ENCODE assay signal across 6 cellular contexts in the genomic region with DNA sequence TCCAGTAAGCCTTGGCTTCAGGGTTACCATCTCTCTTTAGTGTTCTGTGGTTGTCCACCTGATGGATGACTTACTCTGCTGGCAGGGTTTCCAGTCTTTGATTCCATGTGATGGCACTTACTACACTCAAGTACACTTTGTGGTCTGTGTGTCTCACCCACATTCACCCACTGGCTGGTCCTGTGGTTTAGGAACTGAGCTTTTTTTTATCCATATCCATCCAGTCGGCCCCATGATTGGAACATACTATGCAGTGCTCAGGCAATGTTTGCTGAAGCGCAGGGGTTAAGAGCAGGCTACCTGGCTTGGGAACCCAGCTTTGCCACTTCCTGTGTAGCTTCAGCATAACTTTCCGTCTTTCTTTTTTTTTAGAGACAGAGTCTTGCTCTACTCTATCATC. TPM values are rescaled to one million over a fixed set of nuclear protein-coding genes. Genes with fewer than 3 reads are reported as not detected.
A peak's percentile ranks its signal among the peaks of the same experiment; 100 is the strongest.
DNase-seq lines count a peak whose midpoint lies in the region; ATAC-seq and TF ChIP-seq lines count a peak whose summit lies in the region.

No MANE protein-coding gene starts in this region.

- no peaks in the 10 kb centered on the region for H3K27me3 Mint-ChIP-seq in MCF 10A (ENCODE audit: insufficient read depth, unreplicated experiment)
- H3K27me3 Mint-ChIP-seq in activated naive CD8-positive, alpha-beta T cell: no peaks in the 10 kb centered on the region
- H3K27me3 Mint-ChIP-seq in stimulated activated naive CD8-positive, alpha-beta T cell treated with anti-CD3 and anti-CD28 coated beads, Interleukin-15, amount 100 ng/mL, for 72 hours: no peaks in the 10 kb centered on the region

- BruUV-seq in MCF 10A (replicated peaks; lab: Mats Ljungman, UMichigan): no TSS peak

- H3K4me1 Mint-ChIP-seq in MCF 10A (ENCODE audit: insufficient read depth, unreplicated experiment): peaks cover 8% of the 10 kb centered on the region
- peaks cover 28% of the 10 kb centered on the region for H3K4me1 Mint-ChIP-seq in activated naive CD8-positive, alpha-beta T cell (ENCODE audit: low read depth)
- peaks cover 46% of the 10 kb centered on the region for H3K4me1 Mint-ChIP-seq in stimulated activated naive CD8-positive, alpha-beta T cell treated with anti-CD3 and anti-CD28 coated beads, Interleukin-15, amount 100 ng/mL, for 72 hours

- H3K27ac ChIP-seq in breast epithelium: no peak overlapping the region

- H3K4me3 ChIP-seq in breast epithelium: no peak overlapping the region

- TF ChIP-seq POLR2A in breast epithelium (IDR thresholded peaks at IDR 0.05): no peak

- peak; percentile 19 for ATAC-seq in stimulated activated naive CD8-positive, alpha-beta T cell treated with anti-CD3 and anti-CD28 coated beads, Interleukin-15, amount 100 ng/mL, for 72 hours
- ATAC-seq in HG03196 (IDR thresholded peaks at IDR 0.05; ENCODE audit: unreplicated experiment) (no peak), HG03565 (IDR thresholded peaks at IDR 0.05; ENCODE audit: unreplicated experiment) (no peak)

- H3K27ac Mint-ChIP-seq in MCF 10A (ENCODE audit: low read depth, unreplicated experiment): no peak overlapping the region
- H3K27ac Mint-ChIP-seq in activated naive CD8-positive, alpha-beta T cell: peak overlapping the region; percentile 81
- H3K27ac Mint-ChIP-seq in stimulated activated naive CD8-positive, alpha-beta T cell treated with anti-CD3 and anti-CD28 coated beads, Interleukin-15, amount 100 ng/mL, for 72 hours: peak overlapping the region; percentile 69 to 91

- H3K4me1 ChIP-seq in breast epithelium: peaks cover 0 to 8% of the 10 kb centered on the region in 2 donors

- intact Hi-C loops in MCF 10A (cut with micrococcal nuclease): loop anchor here (5.0 kb wide), 1 partner anchor 35 kb away; no protein-coding TSS in a partner anchor
- intact Hi-C loops in breast epithelium (cut with DNase I; ENCODE audit: low total_unique reads): no loop called here

- CTCF ChIA-PET in MCF 10A (lab: Yijun Ruan, JAX): interaction anchor here (0.6 to 1.2 kb wide), 4 partner anchors 14 to 122 kb away, joined by 3 to 4 read pairs (median 4); partner anchors contain the start of gene KAT8

- DNase-seq in MCF 10A (ENCODE audit: unreplicated experiment): peak; percentile 57
- DNase-seq in breast epithelium (ENCODE audit: low spot score in 2 of 2): no peak
- peak in 1 of 2 donors; percentile 69 for DNase-seq in stimulated activated naive CD8-positive, alpha-beta T cell treated with anti-CD3 and anti-CD28 coated beads, Interleukin-15, amount 100 ng/mL, for 72 hours

- POLR2A ChIA-PET in MCF 10A (lab: Yijun Ruan, JAX): interaction anchor here (0.6 to 1.5 kb wide), 3 partner anchors 35 to 60 kb away, joined by 3 to 7 read pairs (median 3); partner anchors contain the start of gene KAT8

- no peak for TF ChIP-seq CTCF in MCF 10A (IDR thresholded peaks at IDR 0.05; ENCODE audit: unreplicated experiment)
- TF ChIP-seq CTCF in breast epithelium (IDR thresholded peaks at IDR 0.05): no peak

- H3K27me3 ChIP-seq in breast epithelium: no peaks in the 10 kb centered on the region

- no peak overlapping the region for H3K4me3 Mint-ChIP-seq in MCF 10A (ENCODE audit: unreplicated experiment)
- peak overlapping the region; percentile 77 for H3K4me3 Mint-ChIP-seq in activated naive CD8-positive, alpha-beta T cell
- H3K4me3 Mint-ChIP-seq in stimulated activated naive CD8-positive, alpha-beta T cell treated with anti-CD3 and anti-CD28 coated beads, Interleukin-15, amount 100 ng/mL, for 72 hours: peak overlapping the region; percentile 62 to 67

- H3K9me3 Mint-ChIP-seq in MCF 10A (ENCODE audit: unreplicated experiment): no peaks in the 10 kb centered on the region
- no peaks in the 10 kb centered on the region for H3K9me3 Mint-ChIP-seq in activated naive CD8-positive, alpha-beta T cell (ENCODE audit: low read depth)
- no peaks in the 10 kb centered on the region for H3K9me3 Mint-ChIP-seq in stimulated activated naive CD8-positive, alpha-beta T cell treated with anti-CD3 and anti-CD28 coated beads, Interleukin-15, amount 100 ng/mL, for 72 hours

- no peaks in the 10 kb centered on the region for H3K36me3 ChIP-seq in breast epithelium

- H3K36me3 Mint-ChIP-seq in MCF 10A (ENCODE audit: insufficient read depth, unreplicated experiment): peaks cover 21% of the 10 kb centered on the region
- peaks cover 8% of the 10 kb centered on the region for H3K36me3 Mint-ChIP-seq in activated naive CD8-positive, alpha-beta T cell

- no peaks in the 10 kb centered on the region for H3K9me3 ChIP-seq in breast epithelium

RNA-seq across cellular contexts. Expression of gene FUS, which starts 2.8 kb away (rescaled TPM):
- total RNA-seq in MCF 10A (2022): 451 and 481 TPM in 2 replicates
- total RNA-seq in breast epithelium: 10 to 100 TPM; 59.0 to 78.3 (median 73.9) TPM

RNA-seq across cellular contexts. Expression of gene PYCARD, which starts 25.4 kb away (rescaled TPM):
- 0.47 and 0.76 TPM in 2 replicates for total RNA-seq in MCF 10A (2022)
- total RNA-seq in breast epithelium: 10 to 100 TPM; 32.9 to 50.2 (median 35.7) TPM

RNA-seq across cellular contexts. Expression of gene PRSS36, which starts 27.3 kb away (rescaled TPM):
- total RNA-seq in MCF 10A (2022): 0.49 and 1.0 TPM in 2 replicates
- total RNA-seq in breast epithelium: 1 to 10 TPM in 2 of 3 donors, under 1 TPM in 1; 0.98 to 8.3 (median 2.0) TPM

RNA-seq across cellular contexts. Expression of gene TRIM72, which starts 36.8 kb away (rescaled TPM):
- not detected in 2 replicates for total RNA-seq in MCF 10A (2022)
- total RNA-seq in breast epithelium: under 1 TPM in 2 of 3 donors, not detected in 1; under 0.01 TPM

RNA-seq across cellular contexts. Expression of gene PYDC1, which starts 39.8 kb away (rescaled TPM):
- total RNA-seq in MCF 10A (2022): not detected in 2 replicates
- not detected for total RNA-seq in breast epithelium

Comparison
In these comparisons a context has a peak if more than half of its experiments do, and no peak if none do; other contexts are left out.
1. RNA of gene PYCARD, which starts 25.4 kb away (total RNA-seq): 32.9 to 50.2 TPM in breast epithelium; 0.47 to 0.76 TPM in MCF 10A; every median in the first group is over 10 times any median in the second.